Comparison of ENCODE assay signal across 13 cellular contexts in genomic region chr18:50628543-50628905, GRCh38.
"Had no signal": no experiment of that assay in that cellular context is flagged by ENCODE, and none has a peak within 500 bp of the region (broad histone marks: within the 10 kb centered on the region; RNA-seq: fewer than 3 reads in every experiment).

No MANE protein-coding gene starts in this region.

- H3K27ac ChIP-seq: cardiac muscle cell, colonic mucosa, esophagus muscularis mucosa, psoas muscle, thyroid gland, uterus had no signal

- H3K9me3 ChIP-seq: colonic mucosa, esophagus muscularis mucosa, psoas muscle, stomach, thyroid gland, uterus had no signal

- H3K4me1 ChIP-seq: thyroid gland, uterus had no signal

- H3K4me3 ChIP-seq: cardiac muscle cell, colonic mucosa, esophagus muscularis mucosa, psoas muscle, stomach, thyroid gland, uterus had no signal

- H3K27me3 ChIP-seq: cardiac muscle cell, colonic mucosa, esophagus muscularis mucosa, stomach, thyroid gland, uterus had no signal

- H3K36me3 ChIP-seq: cardiac muscle cell, colonic mucosa, esophagus muscularis mucosa, stomach, thyroid gland, uterus had no signal

- DNase-seq: activated CD4-positive, CD25-positive, alpha-beta regulatory T cell treated with anti-CD3 and anti-CD28 coated beads, Interleukin-2, amount 50 U/mL, for 72 hours; activated naive CD4-positive, alpha-beta T cell treated with anti-CD3 and anti-CD28 coated beads for 36 hours; activated T-cell treated with anti-CD3 and anti-CD28 coated beads for 4 hours; colonic mucosa; kidney; psoas muscle; stimulated activated CD4-positive, alpha-beta T cell treated with anti-CD3 and anti-CD28 coated beads, Interleukin-12 subunit alpha, Interleukin-12 subunit beta, amount 100 ng/mL, for 4 hours; stimulated activated CD4-positive, alpha-beta T cell treated with anti-CD3 and anti-CD28 coated beads, Interleukin-2, amount 100 ng/mL, for 24 hours; stomach; thyroid gland; uterus had no signal
